1 cellular context compared by ENCODE assay signal in genomic region chr20:58875541-58876134, GRCh38.
A peak's percentile ranks its signal among the peaks of the same experiment; 100 is the strongest.
TF ChIP-seq lines count a peak whose summit lies in the region.

No MANE protein-coding gene starts in this region.

TF ChIP-seq in SK-N-SH, 30 proteins besides CTCF, POLR2A, EP300 and RAD21 (continued from another document):
- TF ChIP-seq, protein P1, sequence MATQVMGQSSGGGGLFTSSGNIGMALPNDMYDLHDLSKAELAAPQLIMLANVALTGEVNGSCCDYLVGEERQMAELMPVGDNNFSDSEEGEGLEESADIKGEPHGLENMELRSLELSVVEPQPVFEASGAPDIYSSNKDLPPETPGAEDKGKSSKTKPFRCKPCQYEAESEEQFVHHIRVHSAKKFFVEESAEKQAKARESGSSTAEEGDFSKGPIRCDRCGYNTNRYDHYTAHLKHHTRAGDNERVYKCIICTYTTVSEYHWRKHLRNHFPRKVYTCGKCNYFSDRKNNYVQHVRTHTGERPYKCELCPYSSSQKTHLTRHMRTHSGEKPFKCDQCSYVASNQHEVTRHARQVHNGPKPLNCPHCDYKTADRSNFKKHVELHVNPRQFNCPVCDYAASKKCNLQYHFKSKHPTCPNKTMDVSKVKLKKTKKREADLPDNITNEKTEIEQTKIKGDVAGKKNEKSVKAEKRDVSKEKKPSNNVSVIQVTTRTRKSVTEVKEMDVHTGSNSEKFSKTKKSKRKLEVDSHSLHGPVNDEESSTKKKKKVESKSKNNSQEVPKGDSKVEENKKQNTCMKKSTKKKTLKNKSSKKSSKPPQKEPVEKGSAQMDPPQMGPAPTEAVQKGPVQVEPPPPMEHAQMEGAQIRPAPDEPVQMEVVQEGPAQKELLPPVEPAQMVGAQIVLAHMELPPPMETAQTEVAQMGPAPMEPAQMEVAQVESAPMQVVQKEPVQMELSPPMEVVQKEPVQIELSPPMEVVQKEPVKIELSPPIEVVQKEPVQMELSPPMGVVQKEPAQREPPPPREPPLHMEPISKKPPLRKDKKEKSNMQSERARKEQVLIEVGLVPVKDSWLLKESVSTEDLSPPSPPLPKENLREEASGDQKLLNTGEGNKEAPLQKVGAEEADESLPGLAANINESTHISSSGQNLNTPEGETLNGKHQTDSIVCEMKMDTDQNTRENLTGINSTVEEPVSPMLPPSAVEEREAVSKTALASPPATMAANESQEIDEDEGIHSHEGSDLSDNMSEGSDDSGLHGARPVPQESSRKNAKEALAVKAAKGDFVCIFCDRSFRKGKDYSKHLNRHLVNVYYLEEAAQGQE (IDR thresholded peaks at IDR 0.05; ENCODE audit: low read depth, low read length): no peak
- TF ChIP-seq NRF1 (IDR thresholded peaks at IDR 0.05; ENCODE audit: low read depth, low read length): no peak
- no peak for TF ChIP-seq POLR2AphosphoS5 (IDR thresholded peaks at IDR 0.05; ENCODE audit: low read depth, low read length)
- TF ChIP-seq CHD2 (IDR thresholded peaks at IDR 0.05; ENCODE audit: low read length, partially characterized antibody): no peak
- no peak for TF ChIP-seq NFIC (IDR thresholded peaks at IDR 0.05; ENCODE audit: borderline replicate concordance)
- no peak for TF ChIP-seq SMC3 (IDR thresholded peaks at IDR 0.05; ENCODE audit: low read depth, low read length)
- no peak for TF ChIP-seq FOXM1 (IDR thresholded peaks at IDR 0.05; ENCODE audit: low read depth)
- no peak for TF ChIP-seq IRF3 (IDR thresholded peaks at IDR 0.05; ENCODE audit: low read depth, low read length)
- TF ChIP-seq, protein P2, sequence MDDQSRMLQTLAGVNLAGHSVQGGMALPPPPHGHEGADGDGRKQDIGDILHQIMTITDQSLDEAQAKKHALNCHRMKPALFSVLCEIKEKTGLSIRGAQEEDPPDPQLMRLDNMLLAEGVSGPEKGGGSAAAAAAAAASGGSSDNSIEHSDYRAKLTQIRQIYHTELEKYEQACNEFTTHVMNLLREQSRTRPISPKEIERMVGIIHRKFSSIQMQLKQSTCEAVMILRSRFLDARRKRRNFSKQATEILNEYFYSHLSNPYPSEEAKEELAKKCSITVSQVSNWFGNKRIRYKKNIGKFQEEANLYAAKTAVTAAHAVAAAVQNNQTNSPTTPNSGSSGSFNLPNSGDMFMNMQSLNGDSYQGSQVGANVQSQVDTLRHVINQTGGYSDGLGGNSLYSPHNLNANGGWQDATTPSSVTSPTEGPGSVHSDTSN (IDR thresholded peaks at IDR 0.05): peak; percentile 52
- no peak for TF ChIP-seq SIN3A (IDR thresholded peaks at IDR 0.05; ENCODE audit: borderline replicate concordance, low read depth, low read length)
- no peak for TF ChIP-seq TAF1 (IDR thresholded peaks at IDR 0.05; ENCODE audit: borderline replicate concordance, low read depth, low read length)
- TF ChIP-seq FOSL2 (IDR thresholded peaks at IDR 0.05; ENCODE audit: borderline replicate concordance, low read depth): peak; percentile 58; the same call in 1 of the 2 replicates
- no peak for TF ChIP-seq FOXJ3 (CRISPR knock-in tag; IDR thresholded peaks at IDR 0.05)
- no peak for TF ChIP-seq MEF2A (IDR thresholded peaks at IDR 0.05; ENCODE audit: borderline replicate concordance, low read depth)
- TF ChIP-seq JUND (IDR thresholded peaks at IDR 0.05): peak; percentile 38; the same call in 1 of the 2 replicates
- TF ChIP-seq, protein P3, sequence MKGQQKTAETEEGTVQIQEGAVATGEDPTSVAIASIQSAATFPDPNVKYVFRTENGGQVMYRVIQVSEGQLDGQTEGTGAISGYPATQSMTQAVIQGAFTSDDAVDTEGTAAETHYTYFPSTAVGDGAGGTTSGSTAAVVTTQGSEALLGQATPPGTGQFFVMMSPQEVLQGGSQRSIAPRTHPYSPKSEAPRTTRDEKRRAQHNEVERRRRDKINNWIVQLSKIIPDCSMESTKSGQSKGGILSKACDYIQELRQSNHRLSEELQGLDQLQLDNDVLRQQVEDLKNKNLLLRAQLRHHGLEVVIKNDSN (IDR thresholded peaks at IDR 0.05; ENCODE audit: borderline replicate concordance, low read depth): no peak
- no peak for TF ChIP-seq GATA2 (CRISPR knock-in tag; IDR thresholded peaks at IDR 0.05)
- no peak for TF ChIP-seq RFX5 (IDR thresholded peaks at IDR 0.05; ENCODE audit: low read length)
- no peak for TF ChIP-seq ZBTB33 (IDR thresholded peaks at IDR 0.05; ENCODE audit: borderline replicate concordance, low read depth)
- no peak for TF ChIP-seq RXRA (IDR thresholded peaks at IDR 0.05; ENCODE audit: borderline replicate concordance, low read depth)
- no peak for TF ChIP-seq GABPA (IDR thresholded peaks at IDR 0.05; ENCODE audit: low read depth)
- TF ChIP-seq MXI1 (IDR thresholded peaks at IDR 0.05; ENCODE audit: low read depth, low read length): no peak
- no peak for TF ChIP-seq RCOR1 (IDR thresholded peaks at IDR 0.05; ENCODE audit: low read length)
- TF ChIP-seq TEAD4 (IDR thresholded peaks at IDR 0.05; ENCODE audit: borderline replicate concordance, insufficient read depth): no peak
